Comparison of ENCODE assay signal across 8 cellular contexts in the genomic region with DNA sequence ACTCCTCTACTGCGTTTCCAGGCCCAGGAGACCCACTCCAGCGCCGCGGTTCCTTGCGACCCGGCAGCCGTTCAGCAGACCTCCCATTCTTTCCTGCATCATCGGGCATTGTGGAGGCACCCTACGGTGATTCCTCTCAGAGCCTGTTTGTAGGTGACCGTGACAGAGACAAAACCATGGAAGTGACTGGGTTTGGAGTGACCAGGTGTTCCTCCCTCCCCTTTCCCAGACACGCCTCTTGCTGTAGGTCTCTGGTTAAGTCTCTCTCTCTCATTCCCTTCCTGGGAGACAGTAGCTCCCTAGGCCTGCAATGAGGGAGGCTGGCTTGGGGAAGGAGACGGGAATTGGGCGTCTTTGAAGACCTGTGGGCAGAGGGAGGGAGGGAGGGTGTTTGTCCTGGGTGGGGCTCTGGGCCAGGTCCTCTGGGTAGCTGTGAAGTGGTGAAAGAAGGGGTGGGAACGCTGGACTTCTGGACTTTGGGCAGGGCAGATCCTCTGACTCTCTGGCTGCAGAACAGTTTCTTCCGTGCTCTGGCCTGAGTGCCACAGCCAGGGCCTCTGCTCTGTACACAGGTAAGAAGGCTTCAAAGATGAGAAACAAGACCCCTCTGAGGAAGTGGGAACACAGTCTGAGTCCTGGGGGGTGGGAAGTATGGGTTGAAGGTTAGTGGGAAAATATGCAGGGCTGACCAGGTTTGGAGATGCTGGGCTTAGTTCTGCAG. TPM values are rescaled to one million over a fixed set of nuclear protein-coding genes. Genes with fewer than 3 reads are reported as not detected.
DNase-seq lines count a peak whose midpoint lies in the region; ATAC-seq and TF ChIP-seq lines count a peak whose summit lies in the region.

No MANE protein-coding gene starts in this region.

- POLR2A ChIA-PET in RWPE1 (lab: Yijun Ruan, JAX; ENCODE audit: low non-redundant PET): interaction anchor here (0.7 kb wide), 1 partner anchor 81 kb away, joined by 6 read pairs; no protein-coding TSS in a partner anchor

- DNase-seq in NCI-H2196 (lab: John Stamatoyannopoulos, UW; ENCODE audit: unreplicated experiment): peak; percentile 35
- no peak for DNase-seq in NCI-H2196 treated with DMSO at 0.1 percent for 48 hours (lab: John Stamatoyannopoulos, UW; ENCODE audit: unreplicated experiment)
- peak; percentile 44 for DNase-seq in RWPE1 (ENCODE audit: low spot score)
- no peak for DNase-seq in nephron progenitor cell
- no peak for DNase-seq in posterior vena cava (ENCODE audit: low spot score)

- peaks cover 35% of the 10 kb centered on the region for H3K4me1 Mint-ChIP-seq in nephron progenitor cell

- H3K36me3 ChIP-seq in esophagus (ENCODE audit: control insufficient read depth in 2 of 2, insufficient read depth in 2 of 2, low read length in 1 of 2): peaks cover 0 to 19% of the 10 kb centered on the region in 2 donors

- H3K9me3 Mint-ChIP-seq in nephron progenitor cell: no peaks in the 10 kb centered on the region

- no peaks in the 10 kb centered on the region for H3K27me3 Mint-ChIP-seq in nephron progenitor cell (ENCODE audit: low read depth, poor library complexity)

- CTCF ChIA-PET in RWPE1 (lab: Yijun Ruan, JAX): interaction anchor here (0.7 to 2.9 kb wide), 2 partner anchors 51 to 83 kb away, joined by 3 to 11 read pairs; no protein-coding TSS in a partner anchor

- H3K9me3 ChIP-seq in esophagus (ENCODE audit: control insufficient read depth in 2 of 2, insufficient read depth in 1 of 2, low read depth in 1 of 2, low read length in 1 of 2): no peaks in the 10 kb centered on the region

- H3K4me1 ChIP-seq in esophagus (ENCODE audit: control insufficient read depth in 2 of 2, insufficient read depth in 2 of 2, low read length in 1 of 2): peaks cover 0 to 2% of the 10 kb centered on the region in 2 donors

- ATAC-seq in HG03565 (IDR thresholded peaks at IDR 0.05; ENCODE audit: unreplicated experiment) (no peak), GM21737 (IDR thresholded peaks at IDR 0.05; ENCODE audit: unreplicated experiment) (no peak)

- H3K27me3 ChIP-seq in esophagus (ENCODE audit: control insufficient read depth in 1 of 2, insufficient read depth in 2 of 2, low read length in 2 of 2): no peaks in the 10 kb centered on the region

- H3K27ac ChIP-seq in RWPE1: peak overlapping the region; percentile 85
- peak overlapping the region; percentile 85 to 90 for H3K27ac ChIP-seq in esophagus (ENCODE audit: low read depth in 2 of 2, low read length in 1 of 2)

- intact Hi-C loops in posterior vena cava (cut with DNase I): loop anchor here in 1 of 2 donors (10.0 kb wide), 1 partner anchor 65 kb away; no protein-coding TSS in a partner anchor

- peak overlapping the region; percentile 95 for H3K4me3 Mint-ChIP-seq in nephron progenitor cell

- H3K4me3 ChIP-seq in esophagus (ENCODE audit: low read depth in 1 of 2, low read length in 2 of 2): peak overlapping the region; percentile 71 to 98

- H3K36me3 Mint-ChIP-seq in nephron progenitor cell (ENCODE audit: low read depth): peaks cover 40% of the 10 kb centered on the region

- peak overlapping the region; percentile 99 for H3K27ac Mint-ChIP-seq in nephron progenitor cell

- 9% methylated on average over 15 of the region's 15 CpGs for WGBS in esophagus, 2 donors

- TF ChIP-seq CTCF in RWPE1 (conservative IDR thresholded peaks at IDR 0.05; ENCODE audit: low read depth) (no peak), nephron progenitor cell (IDR thresholded peaks at IDR 0.05) (no peak)

RNA-seq across cellular contexts. Expression of gene KLC4, which starts 0.8 kb away (rescaled TPM):
- 10 to 100 TPM in 1 of 2 donors, 1 to 10 TPM in 1; 8.4 to 15.3 TPM for polyA plus RNA-seq in esophagus
- 10 to 100 TPM; 15.1 TPM for total RNA-seq in posterior vena cava

RNA-seq across cellular contexts. Expression of gene MRPL2, which starts 1.0 kb away (rescaled TPM):
- 10 to 100 TPM; 48.9 to 54.6 TPM for polyA plus RNA-seq in esophagus
- 10 to 100 TPM; 30.7 to 34.4 TPM for total RNA-seq in posterior vena cava

RNA-seq across cellular contexts. Expression of gene CUL7, which starts 6.5 kb away (rescaled TPM):
- polyA plus RNA-seq in esophagus: 1 to 10 TPM; 5.1 to 5.5 TPM
- 1 to 10 TPM; 9.3 to 9.9 TPM for total RNA-seq in posterior vena cava

RNA-seq across cellular contexts. Expression of gene PTK7, which starts 15.9 kb away (rescaled TPM):
- polyA plus RNA-seq in esophagus: 10 to 100 TPM; 25.8 to 39.7 TPM
- 10 to 100 TPM in 1 of 2 donors, 1 to 10 TPM in 1; 3.0 to 10.3 TPM for total RNA-seq in posterior vena cava

RNA-seq across cellular contexts. Expression of gene RRP36, which starts 38.8 kb away (rescaled TPM):
- 10 to 100 TPM; 18.4 to 40.3 TPM for polyA plus RNA-seq in esophagus
- total RNA-seq in posterior vena cava: 10 to 100 TPM; 40.0 to 40.1 TPM

Comparison
In these comparisons a context has a peak if more than half of its experiments do, and no peak if none do; other contexts are left out.
1. DNase-seq: peak in NCI-H2196 (single experiment) and RWPE1 (single experiment); none in NCI-H2196 treated with DMSO at 0.1 percent for 48 hours (single experiment), nephron progenitor cell (single experiment) and posterior vena cava (single experiment).